Comparison of ENCODE assay signal across 20 cellular contexts in the genomic region with DNA sequence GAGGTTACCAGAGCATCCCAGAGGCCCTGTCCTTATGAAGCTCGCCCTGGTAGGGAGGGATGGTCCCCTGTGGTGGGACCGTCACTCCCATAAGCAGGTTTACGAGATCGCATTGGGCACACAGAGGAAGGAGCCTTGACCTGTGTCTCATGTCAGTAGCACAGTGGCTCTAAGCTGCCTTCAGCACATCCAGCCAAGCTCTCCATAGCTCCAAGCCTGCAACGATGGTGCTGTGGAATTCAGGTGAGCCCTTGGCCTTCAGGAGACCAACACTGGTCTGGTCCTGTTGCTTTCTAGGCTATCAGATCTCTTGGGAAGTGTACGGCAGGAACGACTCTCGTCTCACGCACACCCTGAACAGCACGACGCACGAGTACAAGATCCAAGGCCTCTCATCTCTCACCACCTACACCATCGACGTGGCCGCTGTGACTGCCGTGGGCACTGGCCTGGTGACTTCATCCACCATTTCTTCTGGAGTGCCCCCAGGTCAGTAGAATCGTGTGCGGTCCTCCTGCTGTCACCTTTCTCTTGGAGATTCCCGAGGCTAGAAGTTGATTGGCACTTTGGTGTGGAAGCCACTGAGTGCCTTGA.
DNase-seq lines count a peak whose midpoint lies in the region; ATAC-seq, FAIRE-seq and TF ChIP-seq lines count a peak whose summit lies in the region.
"Had no signal": no experiment of that assay in that cellular context is flagged by ENCODE, and none has a peak within 500 bp of the region (broad histone marks: within the 10 kb centered on the region; RNA-seq: fewer than 3 reads in every experiment).

No MANE protein-coding gene starts in this region.

- H2BK15ac ChIP-seq in H1 (ENCODE audit: low read length) (no peak overlapping the region), mesenchymal stem cell (ENCODE audit: low read depth, poor library complexity, severe bottlenecking) (no peak overlapping the region)

- H3K9me3 ChIP-seq in BLaER1 (peaks cover 20% of the 10 kb centered on the region), H1 (ENCODE audit: insufficient read depth in 2 of 2, low read depth in 1 of 2, low read length in 1 of 2) (no peaks in the 10 kb centered on the region; a peak in 1 of 4 replicates), mesenchymal stem cell (ENCODE audit: control insufficient read depth, low read length) (no peaks in the 10 kb centered on the region), spleen (peaks cover 0 to 7% (median 0%) of the 10 kb centered on the region in 8 donors), BE2C (no peaks in the 10 kb centered on the region)
- no peaks in the 10 kb centered on the region for H3K9me3 ChIP-seq in naive thymus-derived CD4-positive, alpha-beta T cell (ENCODE audit: control insufficient read depth in 2 of 3, low read length in 3 of 3)

- H3K36me3 ChIP-seq in BLaER1 (no peaks in the 10 kb centered on the region), H1 (ENCODE audit: control insufficient read depth in 2 of 4, insufficient read depth in 4 of 4, low read length in 3 of 4) (no peaks in the 10 kb centered on the region), mesenchymal stem cell (ENCODE audit: control insufficient read depth in 1 of 2, insufficient read depth in 2 of 2, low read depth in 1 of 2, low read length in 2 of 2) (peaks cover 7 to 22% of the 10 kb centered on the region in 2 experiments), spleen (peaks cover 0 to 11% (median 1%) of the 10 kb centered on the region in 6 donors), BE2C (no peaks in the 10 kb centered on the region)
- H3K36me3 ChIP-seq in naive thymus-derived CD4-positive, alpha-beta T cell (ENCODE audit: control insufficient read depth in 2 of 3, insufficient read depth in 3 of 3, low read length in 3 of 3), result no peaks in the 10 kb centered on the region

- TF ChIP-seq POLR2A in H1 (IDR thresholded peaks at IDR 0.05; ENCODE audit: control extremely low read depth in 1 of 2, low read depth in 2 of 2, low read length in 2 of 2), result no peak
- TF ChIP-seq POLR2A in spleen (IDR thresholded peaks at IDR 0.05), result no peak

- no peaks in the 10 kb centered on the region for H3K27me3 ChIP-seq in BLaER1
- H3K27me3 ChIP-seq in H1 (replicated peaks in 1 of 4; ENCODE audit: control insufficient read depth in 3 of 4, extremely low read depth in 1 of 4, insufficient read depth in 3 of 4, low read length in 3 of 4), result no peaks in the 10 kb centered on the region
- H3K27me3 ChIP-seq in mesenchymal stem cell (ENCODE audit: control insufficient read depth in 1 of 2, insufficient read depth in 1 of 2, low read length in 2 of 2), result no peaks in the 10 kb centered on the region
- no peaks in the 10 kb centered on the region for H3K27me3 ChIP-seq in spleen (replicated peaks in 1 of 7)
- H3K27me3 ChIP-seq in naive thymus-derived CD4-positive, alpha-beta T cell (ENCODE audit: control insufficient read depth in 2 of 2, insufficient read depth in 2 of 2, low read length in 2 of 2), result no peaks in the 10 kb centered on the region
- H3K27me3 ChIP-seq in BE2C, result no peaks in the 10 kb centered on the region

- H3K4me3 ChIP-seq in BLaER1, result no peak overlapping the region
- no peak overlapping the region for H3K4me3 ChIP-seq in H1 (ENCODE audit: extremely low read depth in 1 of 4, insufficient read depth in 2 of 4, low read depth in 3 of 4, low read length in 4 of 4)
- no peak overlapping the region for H3K4me3 ChIP-seq in mesenchymal stem cell (ENCODE audit: insufficient read depth in 1 of 2, low read depth in 1 of 2, low read length in 2 of 2)
- H3K4me3 ChIP-seq in spleen, result no peak overlapping the region
- H3K4me3 ChIP-seq in naive thymus-derived CD4-positive, alpha-beta T cell (ENCODE audit: low read length), result no peak overlapping the region
- no peak overlapping the region for H3K4me3 ChIP-seq in BE2C (ENCODE audit: low read depth, low read length)
- H3K4me3 ChIP-seq: GM12878, GM23248 had no signal

- H3K14ac ChIP-seq in H1 (ENCODE audit: insufficient read length) (no peak overlapping the region), mesenchymal stem cell (ENCODE audit: low read length in 2 of 2) (no peak overlapping the region)

- H2BK5ac ChIP-seq in H1 (ENCODE audit: low read depth, low read length), result peak overlapping the region; percentile 36; the same call in 1 of the 2 replicates
- no peak overlapping the region for H2BK5ac ChIP-seq in mesenchymal stem cell (ENCODE audit: low read depth, low read length, poor library complexity, severe bottlenecking)

- H3K23ac ChIP-seq in H1 (ENCODE audit: insufficient read length) (no peak overlapping the region), mesenchymal stem cell (ENCODE audit: low read length in 2 of 2) (no peak overlapping the region)

- H3K36me3 Mint-ChIP-seq in naive thymus-derived CD4-positive, alpha-beta T cell, result peaks cover 0 to 20% (median 5%) of the 10 kb centered on the region in 5 donors
- H3K36me3 Mint-ChIP-seq: CD14-positive monocyte; CD4-positive, alpha-beta memory T cell had no signal

- no peak overlapping the region for H3K4ac ChIP-seq in H1 (replicated peaks; ENCODE audit: insufficient read length, low read depth, low read length)
- no peak overlapping the region for H3K4ac ChIP-seq in mesenchymal stem cell (ENCODE audit: low read depth in 1 of 2, low read length in 2 of 2)

- peaks cover 0 to 5% (median 0%) of the 10 kb centered on the region in 11 donors for H3K9me3 Mint-ChIP-seq in naive thymus-derived CD4-positive, alpha-beta T cell

- H3K4me1 ChIP-seq in BLaER1 (peaks cover 27% of the 10 kb centered on the region), H1 (replicated peaks in 1 of 4; ENCODE audit: control insufficient read depth in 3 of 4, insufficient read depth in 4 of 4, low read length in 3 of 4) (no peaks in the 10 kb centered on the region; a peak in 1 of 7 replicates), mesenchymal stem cell (ENCODE audit: control insufficient read depth, insufficient read depth, low read depth, low read length) (no peaks in the 10 kb centered on the region), spleen (no peaks in the 10 kb centered on the region), BE2C (no peaks in the 10 kb centered on the region)
- no peaks in the 10 kb centered on the region for H3K4me1 ChIP-seq in naive thymus-derived CD4-positive, alpha-beta T cell (ENCODE audit: control insufficient read depth in 2 of 2, insufficient read depth in 2 of 2, low read length in 2 of 2)

- peak overlapping the region; percentile 32 for H3K4me2 ChIP-seq in BLaER1
- H3K4me2 ChIP-seq in H1 (ENCODE audit: insufficient read depth in 1 of 2, low read depth in 2 of 2, low read length in 2 of 2), result no peak overlapping the region
- no peak overlapping the region for H3K4me2 ChIP-seq in mesenchymal stem cell (ENCODE audit: low read length, poor library complexity, severe bottlenecking)

- no peak overlapping the region for H2BK20ac ChIP-seq in H1 (ENCODE audit: low read length)

- H2AK5ac ChIP-seq in H1 (ENCODE audit: low read depth, low read length) (no peak overlapping the region), mesenchymal stem cell (ENCODE audit: low read length, severe bottlenecking) (no peak overlapping the region)

- peaks cover 0 to 4% (median 0%) of the 10 kb centered on the region in 7 donors for H3K4me1 Mint-ChIP-seq in naive thymus-derived CD4-positive, alpha-beta T cell
- H3K4me1 Mint-ChIP-seq: B cell; CD14-positive monocyte; CD4-positive, alpha-beta memory T cell had no signal

- H2AFZ ChIP-seq in H1 (ENCODE audit: low read length) (no peak overlapping the region), mesenchymal stem cell (ENCODE audit: low read depth, low read length) (no peak overlapping the region)
- H2AFZ ChIP-seq: GM23248 had no signal

- no peak for TF ChIP-seq RAD21 in H1 (IDR thresholded peaks at IDR 0.05 in 1 of 2, conservative IDR thresholded peaks at IDR 0.05 in 1 of 2; ENCODE audit: low read depth in 2 of 2, low read length in 2 of 2)

- no peak for DNase-seq in H1 (ENCODE audit: low read depth in 1 of 2, low spot score in 2 of 2)
- no peak for DNase-seq in mesenchymal stem cell
- peak; percentile 54 for DNase-seq in spleen
- no peak for DNase-seq in D721Med (ENCODE audit: insufficient read length, low spot score)
- no peak for DNase-seq in naive thymus-derived CD4-positive, alpha-beta T cell
- DNase-seq in BE2C, result no peak
- DNase-seq: CD4-positive, alpha-beta memory T cell; DMS 273 treated with DMSO at 0.1 percent for 48 hours; DMS53; DND-41; EL; GM23248; HCEC 1CT had no signal

- H2BK12ac ChIP-seq in H1 (ENCODE audit: low read depth, low read length) (no peak overlapping the region), mesenchymal stem cell (ENCODE audit: low read length in 2 of 2) (no peak overlapping the region)

- H3K18ac ChIP-seq in H1 (ENCODE audit: extremely low read depth, low read length) (no peak overlapping the region), mesenchymal stem cell (ENCODE audit: low read depth in 1 of 2, low read length in 2 of 2) (no peak overlapping the region)

- H4K8ac ChIP-seq in H1 (ENCODE audit: extremely low read depth, insufficient read depth, low read length) (no peak overlapping the region), mesenchymal stem cell (ENCODE audit: low read length) (peak overlapping the region; percentile 6)

- CTCF ChIA-PET in H1 (lab: Charles Lee; ENCODE audit: partially characterized antibody), result interaction anchor here (1.7 kb wide), 1 partner anchor 60 kb away, joined by 6 read pairs; no protein-coding TSS in a partner anchor
- CTCF ChIA-PET in naive thymus-derived CD4-positive, alpha-beta T cell (lab: Charles Lee), result no interaction called here

- WGBS in H1 (ENCODE audit: extremely low coverage in 1 of 2, insufficient coverage in 1 of 2, insufficient read length in 1 of 2, insufficient replicate concordance in 2 of 2, low coverage in 1 of 2, low lambda C conversion rate in 2 of 2, missing lambda C conversion rate in 1 of 2), 2 experiments, result 85% methylated on average over 19 of the region's 19 CpGs; no CpG with 5 or more reads in 1 of the 2 experiments
- 92% methylated on average over 19 of the region's 19 CpGs for WGBS in mesenchymal stem cell
- 88 to 92% (median 88%) methylated on average over 19 of the region's 19 CpGs for WGBS in spleen, 5 donors

- H3K79me1 ChIP-seq in H1 (ENCODE audit: low read depth, low read length) (no peaks in the 10 kb centered on the region), mesenchymal stem cell (replicated peaks; ENCODE audit: low read length, poor library complexity, severe bottlenecking) (no peaks in the 10 kb centered on the region)

- no peak for TF ChIP-seq CTCF in H1 (IDR thresholded peaks at IDR 0.05; ENCODE audit: control extremely low read depth in 1 of 3, insufficient read depth in 1 of 3, low read depth in 1 of 3, low read length in 3 of 3)
- TF ChIP-seq CTCF in spleen (IDR thresholded peaks at IDR 0.05 in 8 of 11, conservative IDR thresholded peaks at IDR 0.05 in 3 of 11), result no peak
- TF ChIP-seq CTCF in D721Med (IDR thresholded peaks at IDR 0.05; ENCODE audit: insufficient read depth, missing control alignments), result no peak
- TF ChIP-seq CTCF in BE2C (IDR thresholded peaks at IDR 0.05; ENCODE audit: low read depth, low read length), result no peak

- H4K91ac ChIP-seq in H1 (replicated peaks; ENCODE audit: insufficient read length, low read length) (no peak overlapping the region), mesenchymal stem cell (ENCODE audit: low read length) (no peak overlapping the region)

- intact Hi-C loops in spleen (cut with DNase I; ENCODE audit: low total_unique reads), result no loop called here
- intact Hi-C loops in naive thymus-derived CD4-positive, alpha-beta T cell (cut with micrococcal nuclease), result no loop called here

- H3K23me2 ChIP-seq in H1 (ENCODE audit: low read depth, low read length), result no peaks in the 10 kb centered on the region

- FAIRE-seq in H1 (lab: Jason Lieb, UNC), result no peak
- no peak for FAIRE-seq in D721Med (lab: Jason Lieb, UNC)
- FAIRE-seq: GM12878, GM19239, H54 had no signal

- H3K56ac ChIP-seq in H1 (replicated peaks; ENCODE audit: insufficient read length, low read depth, low read length), result no peak overlapping the region

- H2BK120ac ChIP-seq in H1 (replicated peaks; ENCODE audit: low read depth, low read length), result no peak overlapping the region
- H2BK120ac ChIP-seq in mesenchymal stem cell (ENCODE audit: low read depth, low read length), result no peak overlapping the region

- H3K27ac ChIP-seq in BLaER1 (no peak overlapping the region; the same call in 1 of the 2 replicates), H1 (ENCODE audit: low read depth, low read length) (no peak overlapping the region), mesenchymal stem cell (ENCODE audit: low read length, poor library complexity, severe bottlenecking) (no peak overlapping the region), spleen (no peak overlapping the region)
- H3K27ac ChIP-seq in naive thymus-derived CD4-positive, alpha-beta T cell (ENCODE audit: low read depth, low read length), result no peak overlapping the region
- H3K27ac ChIP-seq: GM23248 had no signal

- H3K27me3 Mint-ChIP-seq in naive thymus-derived CD4-positive, alpha-beta T cell, result peaks cover 0 to 2% (median 0%) of the 10 kb centered on the region in 5 donors

- no peak for ATAC-seq in naive thymus-derived CD4-positive, alpha-beta T cell
- ATAC-seq in GM21529 (IDR thresholded peaks at IDR 0.05; ENCODE audit: unreplicated experiment), result no peak
- ATAC-seq: GM12878 had no signal

- H4K20me1 ChIP-seq in BLaER1 (no peaks in the 10 kb centered on the region), H1 (replicated peaks in 1 of 2; ENCODE audit: control insufficient read depth in 1 of 2, insufficient read depth in 2 of 2, low read length in 2 of 2) (no peaks in the 10 kb centered on the region)

- H3K79me2 ChIP-seq in H1 (ENCODE audit: control insufficient read depth in 1 of 2, insufficient read depth in 2 of 2, low read length in 2 of 2), result no peaks in the 10 kb centered on the region

- POLR2A ChIA-PET in H1 (lab: Charles Lee; ENCODE audit: partially characterized antibody), result no interaction called here
- POLR2A ChIA-PET in naive thymus-derived CD4-positive, alpha-beta T cell (lab: Charles Lee), result no interaction called here

- H3K9ac ChIP-seq in BLaER1 (no peak overlapping the region), H1 (replicated peaks in 1 of 4; ENCODE audit: extremely low read depth in 1 of 4, low read depth in 3 of 4, low read length in 3 of 4) (no peak overlapping the region), mesenchymal stem cell (ENCODE audit: low read length) (no peak overlapping the region)
- H3K9ac ChIP-seq: GM23248 had no signal

- H3K27ac Mint-ChIP-seq in naive thymus-derived CD4-positive, alpha-beta T cell, result no peak overlapping the region
- H3K27ac Mint-ChIP-seq: B cell; CD4-positive, alpha-beta memory T cell had no signal

- TF ChIP-seq EP300 in H1 (IDR thresholded peaks at IDR 0.05; ENCODE audit: borderline replicate concordance in 1 of 2, low read depth in 2 of 2, low read length in 2 of 2), result no peak

- no peak overlapping the region for H4K5ac ChIP-seq in H1 (ENCODE audit: insufficient read length, low read depth, low read length)

- H3K4me3 Mint-ChIP-seq in naive thymus-derived CD4-positive, alpha-beta T cell, result no peak overlapping the region
- H3K4me3 Mint-ChIP-seq: B cell; CD14-positive monocyte; CD4-positive, alpha-beta memory T cell had no signal
